18 cellular contexts compared by ENCODE assay signal in the genomic region with DNA sequence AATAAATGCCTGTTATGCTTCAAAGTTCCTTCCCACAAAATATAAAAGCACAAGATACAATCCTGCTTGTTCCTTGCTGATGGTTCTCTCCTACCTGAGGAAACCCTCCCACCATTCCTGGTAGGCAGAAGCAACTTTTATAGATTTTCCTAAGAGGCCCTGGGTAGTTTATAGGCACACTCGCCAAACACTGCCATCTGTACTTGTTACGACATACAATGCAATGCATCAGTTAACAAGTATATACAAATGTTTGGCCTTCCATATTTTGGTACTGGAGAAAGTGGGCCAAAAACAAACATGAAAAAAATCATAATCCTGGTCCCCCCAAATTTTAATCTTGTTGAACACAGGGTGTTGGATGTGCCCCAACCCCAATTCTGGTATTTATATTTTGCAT.
"Had no signal": no experiment of that assay in that cellular context is flagged by ENCODE, and none has a peak within 500 bp of the region (broad histone marks: within the 10 kb centered on the region; RNA-seq: fewer than 3 reads in every experiment).

No MANE protein-coding gene starts in this region.

- H3K27me3 ChIP-seq: adrenal gland, transverse colon had no signal

- H3K9me3 Mint-ChIP-seq: activated naive CD4-positive, alpha-beta T cell treated with anti-CD3 and anti-CD28 coated beads, Interleukin-2, amount 10 ng/mL, durations not matched to agents 7 days and 5 days; activated T-helper 17 cell treated with anti-CD3 and anti-CD28 coated beads, Interleukin-2, amount 50 U/mL, for 72 hours; natural killer cell had no signal

- H3K4me3 Mint-ChIP-seq: activated naive CD4-positive, alpha-beta T cell treated with anti-CD3 and anti-CD28 coated beads, Interleukin-2, amount 10 ng/mL, durations not matched to agents 7 days and 5 days; activated T-helper 17 cell treated with anti-CD3 and anti-CD28 coated beads, Interleukin-2, amount 50 U/mL, for 72 hours; natural killer cell had no signal

- H3K27ac Mint-ChIP-seq: activated naive CD4-positive, alpha-beta T cell treated with anti-CD3 and anti-CD28 coated beads, Interleukin-2, amount 10 ng/mL, durations not matched to agents 7 days and 5 days; activated T-helper 17 cell treated with anti-CD3 and anti-CD28 coated beads, Interleukin-2, amount 50 U/mL, for 72 hours had no signal

- H3K4me1 ChIP-seq: adrenal gland, transverse colon had no signal

- DNase-seq: activated CD8-positive, alpha-beta memory T cell treated with anti-CD3 and anti-CD28 coated beads for 24 hours; activated naive CD4-positive, alpha-beta T cell treated with anti-CD3 and anti-CD28 coated beads, Interleukin-2, amount 10 ng/mL, durations not matched to agents 7 days and 5 days; adrenal gland; caudate nucleus; effector CD8-positive, alpha-beta T cell; head of caudate nucleus; natural killer cell; posterior cingulate gyrus; stimulated activated CD4-positive, alpha-beta T cell treated with anti-CD3 and anti-CD28 coated beads, Interleukin-2, amount 100 ng/mL, for 24 hours; stimulated activated naive CD4-positive, alpha-beta T cell; substantia nigra; T1000; transverse colon had no signal

- H3K27me3 Mint-ChIP-seq: activated naive CD4-positive, alpha-beta T cell treated with anti-CD3 and anti-CD28 coated beads, Interleukin-2, amount 10 ng/mL, durations not matched to agents 7 days and 5 days; activated T-helper 17 cell treated with anti-CD3 and anti-CD28 coated beads, Interleukin-2, amount 50 U/mL, for 72 hours had no signal

- H3K9me3 ChIP-seq: adrenal gland, transverse colon had no signal

- H3K4me3 ChIP-seq: adrenal gland, coronary artery, transverse colon had no signal

- H3K4me1 Mint-ChIP-seq: activated naive CD4-positive, alpha-beta T cell treated with anti-CD3 and anti-CD28 coated beads, Interleukin-2, amount 10 ng/mL, durations not matched to agents 7 days and 5 days; natural killer cell had no signal

- ATAC-seq: activated T-helper 17 cell treated with anti-CD3 and anti-CD28 coated beads, Interleukin-2, amount 50 U/mL, for 72 hours; natural killer cell; sciatic nerve had no signal

- H3K27ac ChIP-seq: adrenal gland, coronary artery, epithelial cell of prostate, transverse colon, VCaP had no signal
